Comparison of ENCODE assay signal across 10 cellular contexts in genomic region chr2:186349508-186349907, GRCh38.
DNase-seq lines count a peak whose midpoint lies in the region; ATAC-seq and TF ChIP-seq lines count a peak whose summit lies in the region.
"Had no signal": no experiment of that assay in that cellular context is flagged by ENCODE, and none has a peak within 500 bp of the region (broad histone marks: within the 10 kb centered on the region; RNA-seq: fewer than 3 reads in every experiment).

No MANE protein-coding gene starts in this region.

- POLR2A ChIA-PET in AG04449 (lab: Yijun Ruan, JAX), result no interaction called here

- WGBS in neuronal stem cell (ENCODE audit: extremely low coverage in 2 of 2, insufficient read length in 2 of 2, insufficient replicate concordance in 1 of 2), 2 donors, result no CpG with 5 or more reads among the region's 2 CpGs

- no peak for TF ChIP-seq EP300 in Ishikawa (IDR thresholded peaks at IDR 0.05; ENCODE audit: borderline replicate concordance)

- H3K18ac ChIP-seq in neuronal stem cell (ENCODE audit: low read length), result no peak overlapping the region

- H3K79me1 ChIP-seq in neuronal stem cell (ENCODE audit: low read depth, low read length), result no peaks in the 10 kb centered on the region

- no peak overlapping the region for H2AK5ac ChIP-seq in neuronal stem cell (ENCODE audit: low read depth, low read length)

- no peak for TF ChIP-seq CTCF in AG04449 (IDR thresholded peaks at IDR 0.05; ENCODE audit: insufficient read depth, low read length, missing control alignments)

- TF ChIP-seq RAD21 in Ishikawa (IDR thresholded peaks at IDR 0.05; ENCODE audit: low read depth), result no peak

- H3K4me2 ChIP-seq in neuronal stem cell (ENCODE audit: insufficient read depth, low read length, poor library complexity, severe bottlenecking), result no peak overlapping the region

- H2BK15ac ChIP-seq in neuronal stem cell (ENCODE audit: low read length), result no peak overlapping the region

- ATAC-seq in GM21576 (IDR thresholded peaks at IDR 0.05; ENCODE audit: unreplicated experiment) (peak; percentile 48), HG03196 (IDR thresholded peaks at IDR 0.05; ENCODE audit: unreplicated experiment) (no peak)

- no peak overlapping the region for H4K91ac ChIP-seq in neuronal stem cell (ENCODE audit: low read depth, low read length, poor library complexity)

- no peaks in the 10 kb centered on the region for H3K4me1 ChIP-seq in neuronal stem cell (ENCODE audit: control insufficient read depth in 2 of 2, insufficient read depth in 1 of 2, low read depth in 1 of 2, low read length in 2 of 2)

- no peak overlapping the region for H3K9ac ChIP-seq in neuronal stem cell (ENCODE audit: low read depth, low read length, poor library complexity)

- DNase-seq in AG04449 (ENCODE audit: low read depth, low spot score), result peak; percentile 45
- peak; percentile 79 for DNase-seq in dermis blood vessel endothelial cell
- DNase-seq in central memory CD4-positive, alpha-beta T cell, result no peak
- no peak for DNase-seq in NK-92 treated with Interleukin-12 subunit alpha and Interleukin-12 subunit beta, amount 100 ng/mL, for 24 hours (lab: John Stamatoyannopoulos, UW)
- no peak for DNase-seq in neuronal stem cell (ENCODE audit: low spot score)
- DNase-seq: naive B cell, NCI-H146 had no signal

- no peak overlapping the region for H3K4ac ChIP-seq in neuronal stem cell (ENCODE audit: low read length)

- no peak overlapping the region for H3K4me3 ChIP-seq in AG04449 (ENCODE audit: low read depth, low read length)
- no peak overlapping the region for H3K4me3 ChIP-seq in neuronal stem cell (ENCODE audit: low read length in 2 of 2)

- H3K14ac ChIP-seq in neuronal stem cell (ENCODE audit: low read length), result no peak overlapping the region

- CTCF ChIA-PET in AG04449 (lab: Yijun Ruan, JAX), result no interaction called here

- H2BK5ac ChIP-seq in neuronal stem cell (ENCODE audit: low read length), result no peak overlapping the region

- H2BK120ac ChIP-seq in neuronal stem cell (ENCODE audit: low read depth, low read length), result no peak overlapping the region

- H3K9me3 ChIP-seq in neuronal stem cell (replicated peaks in 1 of 2; ENCODE audit: control insufficient read depth in 2 of 2, insufficient read depth in 1 of 2, low read depth in 1 of 2, low read length in 2 of 2), result peaks cover 2 to 9% of the 10 kb centered on the region in 2 donors

- no peak overlapping the region for H3K23ac ChIP-seq in neuronal stem cell (ENCODE audit: low read depth, low read length, poor library complexity)

- H3K27ac ChIP-seq in neuronal stem cell (replicated peaks; ENCODE audit: low read length), result no peak overlapping the region

- no peak overlapping the region for H2BK12ac ChIP-seq in neuronal stem cell (ENCODE audit: low read length)

- H2AFZ ChIP-seq in neuronal stem cell (ENCODE audit: low read length), result no peak overlapping the region

- H3K27me3 ChIP-seq in neuronal stem cell (ENCODE audit: control insufficient read depth in 3 of 3, insufficient read depth in 3 of 3, low read depth in 1 of 3, low read length in 3 of 3), result no peaks in the 10 kb centered on the region

- no peak overlapping the region for H4K8ac ChIP-seq in neuronal stem cell (ENCODE audit: low read depth, low read length)

- H3K36me3 ChIP-seq in neuronal stem cell (replicated peaks in 1 of 2; ENCODE audit: control insufficient read depth in 2 of 2, insufficient read depth in 2 of 2, low read length in 2 of 2), result peaks cover 0 to 2% of the 10 kb centered on the region in 2 donors

TF ChIP-seq in Ishikawa, 13 proteins besides CTCF, POLR2A, EP300 and RAD21:
- TF ChIP-seq FOXM1 (IDR thresholded peaks at IDR 0.05; ENCODE audit: borderline replicate concordance, low read depth) (no peak), NFIC (IDR thresholded peaks at IDR 0.05) (peak; percentile 26; the same call in 1 of the 2 replicates)

Comparison
In these comparisons a context has a peak if more than half of its experiments do, and no peak if none do; other contexts are left out.
1. DNase-seq: peak in AG04449 (single experiment) and dermis blood vessel endothelial cell (single experiment); none in central memory CD4-positive, alpha-beta T cell (single experiment), NK-92 treated with Interleukin-12 subunit alpha and Interleukin-12 subunit beta, amount 100 ng/mL, for 24 hours (single experiment) and neuronal stem cell (single experiment).